In genomic region chr11:63489879-63490278, GRCh38 we compare ENCODE assay signal across 1 cellular context.
TF ChIP-seq lines count a peak whose summit lies in the region.

No MANE protein-coding gene starts in this region.

TF ChIP-seq in GM23338, 12 proteins besides CTCF, POLR2A, EP300 and RAD21:
- no peak for TF ChIP-seq STAT1 (IDR thresholded peaks at IDR 0.05; ENCODE audit: unreplicated experiment)
TF ChIP-seq in GM23338: peak in this region for 0.
